ENCODE assay signal across 17 cellular contexts in the genomic region with DNA sequence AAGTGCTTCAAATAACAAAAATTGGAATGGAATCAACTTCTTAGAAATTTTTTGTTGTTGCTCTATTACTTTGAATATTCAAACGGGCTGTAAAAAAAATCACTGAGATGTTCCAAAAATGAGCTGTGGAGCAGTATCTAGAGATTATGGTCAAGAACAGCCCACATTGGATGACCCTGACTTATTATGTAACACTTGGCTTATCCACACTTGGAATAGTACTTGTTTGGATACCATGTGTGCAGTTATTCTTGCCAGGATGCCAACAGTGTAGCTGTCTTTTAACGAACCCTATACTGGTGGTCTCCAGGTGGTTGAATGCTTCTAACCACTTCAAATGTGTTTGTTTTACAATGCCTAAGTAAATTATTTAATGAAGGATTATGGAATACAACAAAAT.
"Had no signal": no experiment of that assay in that cellular context is flagged by ENCODE, and none has a peak within 500 bp of the region (broad histone marks: within the 10 kb centered on the region; RNA-seq: fewer than 3 reads in every experiment).

No MANE protein-coding gene starts in this region.

- H3K27me3 ChIP-seq: neutrophil, sigmoid colon, suprapubic skin had no signal

- H3K4me3 Mint-ChIP-seq: activated naive CD8-positive, alpha-beta T cell treated with anti-CD3 and anti-CD28 coated beads, Interleukin-2, amount 50 U/mL, for 24 hours; immature natural killer cell; type B pancreatic cell had no signal

- H3K27ac ChIP-seq: neutrophil, sigmoid colon, suprapubic skin had no signal

- H3K9me3 ChIP-seq: mucosa of descending colon, neutrophil, sigmoid colon, suprapubic skin had no signal

- H3K4me3 ChIP-seq: mucosa of descending colon, sigmoid colon, suprapubic skin had no signal

- H3K36me3 Mint-ChIP-seq: immature natural killer cell; naive thymus-derived CD8-positive, alpha-beta T cell; type B pancreatic cell had no signal

- DNase-seq: activated CD4-positive, CD25-positive, alpha-beta regulatory T cell; activated effector memory CD4-positive, alpha-beta T cell treated with Interleukin-2 at 50 U/mL for 16 hours; activated naive CD8-positive, alpha-beta T cell treated with anti-CD3 and anti-CD28 coated beads, Interleukin-2, amount 50 U/mL, for 24 hours; activated T-cell treated with anti-CD3 and anti-CD28 coated beads, Interleukin-2, amount 50 U/mL, for 1 hour; dermis blood vessel endothelial cell; immature natural killer cell; mammary epithelial cell; mucosa of descending colon; naive thymus-derived CD8-positive, alpha-beta T cell; sigmoid colon; stimulated activated CD4-positive, alpha-beta T cell treated with anti-CD3 and anti-CD28 coated beads, Interleukin-2, amount 100 ng/mL, for 48 hours; stimulated activated naive CD8-positive, alpha-beta T cell treated with anti-CD3 and anti-CD28 coated beads, Interleukin-15, Interleukin-2, amounts not matched to agents 100 U/mL and 50 U/mL, for 24 hours; T-helper 2 cell had no signal

- H3K9me3 Mint-ChIP-seq: activated naive CD8-positive, alpha-beta T cell treated with anti-CD3 and anti-CD28 coated beads, Interleukin-2, amount 50 U/mL, for 24 hours; immature natural killer cell; naive thymus-derived CD8-positive, alpha-beta T cell; type B pancreatic cell had no signal

- H3K4me1 ChIP-seq: sigmoid colon, suprapubic skin had no signal

- H3K36me3 ChIP-seq: neutrophil, sigmoid colon, suprapubic skin had no signal

- ATAC-seq: activated naive CD8-positive, alpha-beta T cell treated with anti-CD3 and anti-CD28 coated beads, Interleukin-2, amount 50 U/mL, for 24 hours; mucosa of descending colon; naive thymus-derived CD8-positive, alpha-beta T cell; stimulated activated naive CD8-positive, alpha-beta T cell treated with anti-CD3 and anti-CD28 coated beads, Interleukin-15, Interleukin-2, amounts not matched to agents 100 U/mL and 50 U/mL, for 24 hours had no signal

- H3K27me3 Mint-ChIP-seq: progenitor cell of endocrine pancreas, type B pancreatic cell had no signal
